In the genomic region with DNA sequence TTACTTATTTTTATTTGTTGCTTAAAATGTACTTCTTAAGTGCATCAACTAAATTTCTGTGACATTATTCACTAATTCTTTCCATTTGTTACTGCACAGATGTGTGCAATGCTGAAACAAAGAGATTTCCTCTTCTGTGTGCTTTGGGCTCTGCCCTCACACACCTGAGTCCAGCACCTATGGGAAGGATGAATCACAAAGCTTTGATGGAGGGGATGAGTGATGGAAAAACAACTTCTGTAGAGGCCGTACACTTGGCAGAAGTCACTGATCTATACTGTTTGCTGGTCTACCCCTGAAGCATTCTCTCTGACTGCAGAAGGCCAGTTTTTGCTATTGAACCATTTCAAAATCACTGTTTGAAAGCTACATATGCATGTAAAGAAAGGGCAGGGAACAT, we compare ENCODE assay signal across 25 cellular contexts.
"Had no signal": no experiment of that assay in that cellular context is flagged by ENCODE, and none has a peak within 500 bp of the region (broad histone marks: within the 10 kb centered on the region; RNA-seq: fewer than 3 reads in every experiment).

No MANE protein-coding gene starts in this region.

- H3K36me3 Mint-ChIP-seq: activated CD4-positive, alpha-beta memory T cell treated with anti-CD3 and anti-CD28 coated beads for 36 hours; mesothelial cell of epicardium; naive thymus-derived CD8-positive, alpha-beta T cell; stimulated activated effector memory CD8-positive, alpha-beta T cell treated with anti-CD3 and anti-CD28 coated beads, Interleukin-12 subunit alpha, Interleukin-12 subunit beta, amount 100 ng/mL, for 72 hours; type B pancreatic cell had no signal

- H3K4me3 Mint-ChIP-seq: activated CD4-positive, alpha-beta memory T cell treated with anti-CD3 and anti-CD28 coated beads for 36 hours; activated CD8-positive, alpha-beta memory T cell treated with anti-CD3 and anti-CD28 coated beads, Interleukin-2, amount 10 ng/mL, durations not matched to agents 7 days and 5 days; effector memory CD8-positive, alpha-beta T cell; mesothelial cell of epicardium; naive thymus-derived CD8-positive, alpha-beta T cell; stimulated activated effector memory CD8-positive, alpha-beta T cell treated with anti-CD3 and anti-CD28 coated beads, Interleukin-12 subunit alpha, Interleukin-12 subunit beta, amount 100 ng/mL, for 72 hours; type B pancreatic cell had no signal

- H3K27me3 ChIP-seq: breast epithelium, colonic mucosa, dorsolateral prefrontal cortex, esophagus squamous epithelium, heart left ventricle, testis, vagina had no signal

- ATAC-seq: activated CD8-positive, alpha-beta memory T cell treated with anti-CD3 and anti-CD28 coated beads, Interleukin-2, amount 10 ng/mL, durations not matched to agents 7 days and 5 days; effector memory CD8-positive, alpha-beta T cell; heart left ventricle; left ventricle myocardium superior; naive thymus-derived CD8-positive, alpha-beta T cell; sciatic nerve; stimulated activated effector memory CD8-positive, alpha-beta T cell treated with anti-CD3 and anti-CD28 coated beads, Interleukin-12 subunit alpha, Interleukin-12 subunit beta, amount 100 ng/mL, for 72 hours had no signal

- H3K4me1 ChIP-seq: breast epithelium, colonic mucosa, heart left ventricle, vagina had no signal

- H3K27me3 Mint-ChIP-seq: activated CD4-positive, alpha-beta memory T cell treated with anti-CD3 and anti-CD28 coated beads for 36 hours; activated CD8-positive, alpha-beta memory T cell treated with anti-CD3 and anti-CD28 coated beads, Interleukin-2, amount 10 ng/mL, durations not matched to agents 7 days and 5 days; effector memory CD8-positive, alpha-beta T cell; naive thymus-derived CD8-positive, alpha-beta T cell had no signal

- H3K27ac Mint-ChIP-seq: activated CD4-positive, alpha-beta memory T cell treated with anti-CD3 and anti-CD28 coated beads for 36 hours; activated CD8-positive, alpha-beta memory T cell treated with anti-CD3 and anti-CD28 coated beads, Interleukin-2, amount 10 ng/mL, durations not matched to agents 7 days and 5 days; effector memory CD8-positive, alpha-beta T cell; mesothelial cell of epicardium; naive thymus-derived CD8-positive, alpha-beta T cell; stimulated activated effector memory CD8-positive, alpha-beta T cell treated with anti-CD3 and anti-CD28 coated beads, Interleukin-12 subunit alpha, Interleukin-12 subunit beta, amount 100 ng/mL, for 72 hours; type B pancreatic cell had no signal

- DNase-seq: activated CD4-positive, alpha-beta memory T cell treated with anti-CD3 and anti-CD28 coated beads for 36 hours; activated CD4-positive, alpha-beta T cell treated with anti-CD3 and anti-CD28 coated beads for 1 hour; activated CD8-positive, alpha-beta memory T cell treated with anti-CD3 and anti-CD28 coated beads, Interleukin-2, amount 10 ng/mL, durations not matched to agents 7 days and 5 days; activated effector memory CD4-positive, alpha-beta T cell treated with Interleukin-2 at 50 U/mL for 16 hours; activated naive CD4-positive, alpha-beta T cell treated with anti-CD3 and anti-CD28 coated beads, Interleukin-2, amount 50 U/mL, for 16 hours; activated T-cell treated with anti-CD3 and anti-CD28 coated beads for 4 hours; amniotic stem cell; colonic mucosa; dorsolateral prefrontal cortex; effector memory CD8-positive, alpha-beta T cell; esophagus squamous epithelium; heart left ventricle; left ventricle myocardium superior; mammary epithelial cell; naive thymus-derived CD8-positive, alpha-beta T cell; small intestine; stimulated activated CD4-positive, alpha-beta T cell treated with anti-CD3 and anti-CD28 coated beads, Interleukin-2, amount 100 ng/mL, for 24 hours; T-helper 9 cell; testis had no signal

- H3K27ac ChIP-seq: breast epithelium, colonic mucosa, dorsolateral prefrontal cortex, esophagus squamous epithelium, heart left ventricle, testis, vagina had no signal

- H3K9me3 Mint-ChIP-seq: activated CD4-positive, alpha-beta memory T cell treated with anti-CD3 and anti-CD28 coated beads for 36 hours; effector memory CD8-positive, alpha-beta T cell; mesothelial cell of epicardium; stimulated activated effector memory CD8-positive, alpha-beta T cell treated with anti-CD3 and anti-CD28 coated beads, Interleukin-12 subunit alpha, Interleukin-12 subunit beta, amount 100 ng/mL, for 72 hours had no signal
